In genomic region chr22:44580176-44580575, GRCh38 we compare ENCODE assay signal across 19 cellular contexts.
DNase-seq lines count a peak whose midpoint lies in the region; ATAC-seq and TF ChIP-seq lines count a peak whose summit lies in the region.
"Had no signal": no experiment of that assay in that cellular context is flagged by ENCODE, and none has a peak within 500 bp of the region (broad histone marks: within the 10 kb centered on the region; RNA-seq: fewer than 3 reads in every experiment).

No MANE protein-coding gene starts in this region.

- peaks cover 0 to 7% (median 0%) of the 10 kb centered on the region in 7 donors for H3K9me3 Mint-ChIP-seq in CD14-positive monocyte
- H3K9me3 Mint-ChIP-seq: CD4-positive, alpha-beta memory T cell had no signal

- H3K4me3 ChIP-seq in coronary artery (no peak overlapping the region), ovary (no peak overlapping the region)
- H3K4me3 ChIP-seq: K562 had no signal

- 85 to 89% (median 89%) methylated on average over 9 of the region's 9 CpGs for WGBS in ovary, 3 donors

- H3K27me3 ChIP-seq in ovary, result no peaks in the 10 kb centered on the region

- no peaks in the 10 kb centered on the region for H3K4me1 ChIP-seq in ovary (ENCODE audit: insufficient read depth)

- peak overlapping the region in 1 of 7 donors; percentile 26 for H3K27ac Mint-ChIP-seq in CD14-positive monocyte
- H3K27ac Mint-ChIP-seq: CD4-positive, alpha-beta memory T cell had no signal

- no peaks in the 10 kb centered on the region for H3K9me3 ChIP-seq in ovary
- H3K9me3 ChIP-seq: BE2C had no signal

- H3K27me3 Mint-ChIP-seq in CD14-positive monocyte (ENCODE audit: low read depth in 3 of 3), result peaks cover 4 to 34% (median 8%) of the 10 kb centered on the region in 3 donors

- TF ChIP-seq POLR2A in ovary (IDR thresholded peaks at IDR 0.05), result no peak

- DNase-seq in activated CD4-positive, CD25-positive, alpha-beta regulatory T cell treated with anti-CD3 and anti-CD28 coated beads, Interleukin-2, amount 50 U/mL, for 72 hours, result peak; percentile 18
- DNase-seq in activated CD4-positive, CD25-positive, alpha-beta regulatory T cell (lab: John Stamatoyannopoulos, UW), result no peak
- DNase-seq in CD14-positive monocyte (ENCODE audit: low spot score) (peak; percentile 15), coronary artery (ENCODE audit: low spot score) (peak; percentile 28), ovary (peak in 3 of 5 donors; percentile 4 to 8 (median 5))
- no peak for DNase-seq in central memory CD4-positive, alpha-beta T cell
- DNase-seq in stimulated activated CD8-positive, alpha-beta memory T cell treated with anti-CD3 and anti-CD28 coated beads, Interleukin-4, amount 100 ng/mL, for 48 hours, result no peak
- DNase-seq: BE2C; CD4-positive, alpha-beta memory T cell; DMS79; MV-4-11; NCI-H2029; NCI-H2171; NCI-H446; NK-92 treated with Interleukin-12 subunit alpha and Interleukin-12 subunit beta, amount 100 ng/mL, for 24 hours; RPMI8226 had no signal

- H3K36me3 Mint-ChIP-seq in CD14-positive monocyte, result no peaks in the 10 kb centered on the region
- H3K36me3 Mint-ChIP-seq: CD4-positive, alpha-beta memory T cell had no signal

- TF ChIP-seq EP300 in ovary (IDR thresholded peaks at IDR 0.05), result no peak

- no peaks in the 10 kb centered on the region for H3K36me3 ChIP-seq in ovary
- H3K36me3 ChIP-seq: BE2C had no signal

- no peak overlapping the region for H3K4me3 Mint-ChIP-seq in CD14-positive monocyte
- H3K4me3 Mint-ChIP-seq: CD4-positive, alpha-beta memory T cell had no signal

- TF ChIP-seq CTCF in CD14-positive monocyte (IDR thresholded peaks at IDR 0.05) (no peak), coronary artery (IDR thresholded peaks at IDR 0.05) (no peak), ovary (IDR thresholded peaks at IDR 0.05) (no peak)

- peaks cover 12% of the 10 kb centered on the region for H3K4me1 Mint-ChIP-seq in CD14-positive monocyte

- H3K27ac ChIP-seq in coronary artery (no peak overlapping the region), ovary (no peak overlapping the region)
- H3K27ac ChIP-seq: 22Rv1 had no signal

- intact Hi-C loops in CD14-positive monocyte (cut with micrococcal nuclease) (no loop called here), ovary (cut with DNase I) (no loop called here)

- ATAC-seq in GM18858 (IDR thresholded peaks at IDR 0.05; ENCODE audit: unreplicated experiment), result no peak
- ATAC-seq: K562 had no signal

Comparison
In these comparisons a context has a peak if more than half of its experiments do, and no peak if none do; other contexts are left out.
1. DNase-seq: peak in activated CD4-positive, CD25-positive, alpha-beta regulatory T cell treated with anti-CD3 and anti-CD28 coated beads, Interleukin-2, amount 50 U/mL, for 72 hours (single experiment), CD14-positive monocyte (single experiment), coronary artery (single experiment) and ovary (3 of 5); none in activated CD4-positive, CD25-positive, alpha-beta regulatory T cell (0 of 4), central memory CD4-positive, alpha-beta T cell (single experiment) and stimulated activated CD8-positive, alpha-beta memory T cell treated with anti-CD3 and anti-CD28 coated beads, Interleukin-4, amount 100 ng/mL, for 48 hours (single experiment).